9 cellular contexts compared by ENCODE assay signal in the genomic region with DNA sequence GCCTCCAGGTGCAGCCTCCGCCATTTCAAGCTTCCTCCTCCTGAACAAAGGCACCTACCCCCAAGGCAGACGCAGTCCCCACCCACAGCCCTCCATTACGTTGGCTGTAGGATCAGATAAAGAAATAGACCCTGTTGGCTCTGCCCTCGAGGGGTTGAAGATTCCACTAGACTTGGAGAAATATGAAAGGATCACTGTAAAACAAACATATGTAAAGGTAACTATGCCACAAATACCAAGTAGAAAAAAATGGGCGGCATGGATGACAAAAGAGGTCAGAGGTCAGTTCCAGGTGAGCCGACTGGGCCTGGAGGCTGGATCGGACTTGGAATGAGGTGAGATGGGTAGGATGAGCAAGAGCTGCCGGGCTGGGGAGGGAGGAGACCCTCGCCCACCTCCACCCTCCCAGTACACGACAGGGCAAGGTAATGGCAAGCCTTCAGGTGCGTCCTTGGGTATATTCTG.
DNase-seq lines count a peak whose midpoint lies in the region; ATAC-seq and TF ChIP-seq lines count a peak whose summit lies in the region.
"Had no signal": no experiment of that assay in that cellular context is flagged by ENCODE, and none has a peak within 500 bp of the region (broad histone marks: within the 10 kb centered on the region; RNA-seq: fewer than 3 reads in every experiment).

No MANE protein-coding gene starts in this region.

- H3K9me2 ChIP-seq in GM23248 (ENCODE audit: insufficient read depth) (no peaks in the 10 kb centered on the region), hepatocyte (replicated peaks; ENCODE audit: insufficient read depth) (no peaks in the 10 kb centered on the region)

- peak overlapping the region; percentile 77; the same call in 1 of the 2 replicates for H2AFZ ChIP-seq in GM23248
- peak overlapping the region; percentile 10 for H2AFZ ChIP-seq in hepatocyte

- H3K4me1 ChIP-seq in GM23248 (ENCODE audit: insufficient read depth) (no peaks in the 10 kb centered on the region), hepatocyte (ENCODE audit: insufficient read depth) (peaks cover 30% of the 10 kb centered on the region), rectal smooth muscle tissue (ENCODE audit: control insufficient read depth, insufficient read depth, low read length) (peaks cover 20% of the 10 kb centered on the region)

- intact Hi-C loops in activated CD8-positive, alpha-beta T cell treated with anti-CD3 and anti-CD28 coated beads for 36 hours (cut with micrococcal nuclease) = no loop called here

- H3K36me3 ChIP-seq in GM23248 (ENCODE audit: low read depth) (no peaks in the 10 kb centered on the region), hepatocyte (replicated peaks; ENCODE audit: insufficient read depth, low read depth) (no peaks in the 10 kb centered on the region), rectal smooth muscle tissue (ENCODE audit: control insufficient read depth, insufficient read depth, low read length) (peaks cover 3% of the 10 kb centered on the region)

- peak overlapping the region; percentile 82; the same call in 1 of the 2 replicates for H3K9ac ChIP-seq in GM23248
- peak overlapping the region; percentile 10 for H3K9ac ChIP-seq in rectal smooth muscle tissue (ENCODE audit: low read length)

- no peaks in the 10 kb centered on the region for H3K9me3 Mint-ChIP-seq in activated CD8-positive, alpha-beta T cell treated with anti-CD3 and anti-CD28 coated beads for 36 hours

- H3K9me3 ChIP-seq in GM23248 (ENCODE audit: low read depth) (no peaks in the 10 kb centered on the region), hepatocyte (ENCODE audit: low read depth) (no peaks in the 10 kb centered on the region)

- ATAC-seq in activated CD8-positive, alpha-beta T cell treated with anti-CD3 and anti-CD28 coated beads for 36 hours = no peak

- no peak for DNase-seq in GM23248
- no peak for DNase-seq in activated CD8-positive, alpha-beta T cell treated with anti-CD3 and anti-CD28 coated beads for 36 hours
- DNase-seq in hepatocyte (ENCODE audit: low spot score) = no peak
- DNase-seq in cerebellar nuclear complex (lab: John Stamatoyannopoulos, UW) = no peak
- no peak for DNase-seq in activated effector memory CD4-positive, alpha-beta T cell treated with anti-CD3 and anti-CD28 coated beads, Interleukin-2, amount 50 U/mL, for 16 hours
- no peak for DNase-seq in RKO (ENCODE audit: low spot score)
- no peak for DNase-seq in NCI-H1105 (lab: John Stamatoyannopoulos, UW)
- DNase-seq: effector CD8-positive, alpha-beta T cell had no signal

- H3K4me2 ChIP-seq in GM23248 (ENCODE audit: unreplicated experiment) (no peak overlapping the region), hepatocyte (peak overlapping the region; percentile 91)

- peaks cover 34% of the 10 kb centered on the region for H3K4me1 Mint-ChIP-seq in activated CD8-positive, alpha-beta T cell treated with anti-CD3 and anti-CD28 coated beads for 36 hours (ENCODE audit: low read depth)

- H3K36me3 Mint-ChIP-seq in activated CD8-positive, alpha-beta T cell treated with anti-CD3 and anti-CD28 coated beads for 36 hours (ENCODE audit: low read depth) = peaks cover 57% of the 10 kb centered on the region

- H3K27me3 Mint-ChIP-seq in activated CD8-positive, alpha-beta T cell treated with anti-CD3 and anti-CD28 coated beads for 36 hours = no peaks in the 10 kb centered on the region

- in situ Hi-C loops in GM23248 (cut with MboI) = no loop called here

- H3K27ac ChIP-seq in GM23248 (no peak overlapping the region), hepatocyte (peak overlapping the region; percentile 98), rectal smooth muscle tissue (ENCODE audit: low read depth, low read length) (peak overlapping the region; percentile 61)

- TF ChIP-seq CTCF in activated CD8-positive, alpha-beta T cell treated with anti-CD3 and anti-CD28 coated beads for 36 hours (IDR thresholded peaks at IDR 0.05) = no peak
- TF ChIP-seq CTCF in hepatocyte (IDR thresholded peaks at IDR 0.05; ENCODE audit: poor library complexity) = no peak

- H3K4me3 Mint-ChIP-seq in activated CD8-positive, alpha-beta T cell treated with anti-CD3 and anti-CD28 coated beads for 36 hours = peak overlapping the region; percentile 42

- H3K4me3 ChIP-seq in GM23248 = no peak overlapping the region
- no peak overlapping the region for H3K4me3 ChIP-seq in hepatocyte
- H3K4me3 ChIP-seq in rectal smooth muscle tissue (ENCODE audit: low read length) = peak overlapping the region; percentile 18

- no peaks in the 10 kb centered on the region for H3K27me3 ChIP-seq in GM23248 (replicated peaks; ENCODE audit: insufficient read depth)
- H3K27me3 ChIP-seq in hepatocyte = no peaks in the 10 kb centered on the region
- H3K27me3 ChIP-seq in rectal smooth muscle tissue (ENCODE audit: control insufficient read depth, insufficient read depth, low read length) = no peaks in the 10 kb centered on the region

- H3K79me2 ChIP-seq in GM23248 (ENCODE audit: insufficient read depth) (no peaks in the 10 kb centered on the region), hepatocyte (peaks cover 41% of the 10 kb centered on the region)

- H3K27ac Mint-ChIP-seq in activated CD8-positive, alpha-beta T cell treated with anti-CD3 and anti-CD28 coated beads for 36 hours = peak overlapping the region; percentile 66

- POLR2A ChIA-PET in activated CD8-positive, alpha-beta T cell treated with anti-CD3 and anti-CD28 coated beads for 36 hours (lab: Charles Lee) = interaction anchor here (0.7 to 1.5 kb wide), 3 partner anchors 11 to 48 kb away, joined by 3 to 9 read pairs (median 4); no protein-coding TSS in a partner anchor

- CTCF ChIA-PET in activated CD8-positive, alpha-beta T cell treated with anti-CD3 and anti-CD28 coated beads for 36 hours (lab: Charles Lee) = interaction anchor here (1.8 kb wide), 1 partner anchor 21 kb away, joined by 5 read pairs; no protein-coding TSS in a partner anchor

- WGBS in GM23248 (ENCODE audit: low coverage in 1 of 2, low lambda C conversion rate in 2 of 2, missing lambda C conversion rate in 2 of 2), 2 experiments = 89 to 90% methylated on average over 11 of the region's 11 CpGs
- WGBS in hepatocyte (ENCODE audit: low lambda C conversion rate, missing lambda C conversion rate) = 64% methylated on average over 11 of the region's 11 CpGs

- no peaks in the 10 kb centered on the region for H3F3A ChIP-seq in GM23248 (ENCODE audit: insufficient read depth)

- H4K20me1 ChIP-seq in GM23248 (ENCODE audit: insufficient read depth) = no peaks in the 10 kb centered on the region
- peaks cover 19% of the 10 kb centered on the region for H4K20me1 ChIP-seq in hepatocyte (ENCODE audit: insufficient read depth, poor library complexity, severe bottlenecking)
